ENCODE assay signal across 14 cellular contexts in the genomic region with DNA sequence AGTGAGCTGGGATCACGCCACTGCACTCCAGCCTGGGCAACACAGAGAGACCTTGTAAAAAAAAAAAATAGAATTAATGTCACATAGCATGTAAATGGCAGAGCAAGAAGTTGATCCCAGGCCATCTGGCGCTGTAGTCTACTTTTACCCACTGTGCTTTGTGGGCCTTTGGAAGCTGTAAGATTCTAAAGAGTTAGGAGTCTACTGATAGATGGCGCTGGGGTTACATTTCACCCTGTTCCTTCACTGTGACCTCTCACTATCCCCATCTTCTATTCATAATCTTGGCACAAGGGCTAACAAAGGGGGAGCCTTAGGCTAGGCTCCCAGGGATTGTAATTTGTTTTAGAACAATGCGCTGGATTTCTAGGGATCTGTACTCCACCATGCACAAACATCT. TPM values are rescaled to one million over a fixed set of nuclear protein-coding genes. Genes with fewer than 3 reads are reported as not detected.
DNase-seq lines count a peak whose midpoint lies in the region; ATAC-seq and TF ChIP-seq lines count a peak whose summit lies in the region.
"Had no signal": no experiment of that assay in that cellular context is flagged by ENCODE, and none has a peak within 500 bp of the region (broad histone marks: within the 10 kb centered on the region; RNA-seq: fewer than 3 reads in every experiment).

No MANE protein-coding gene starts in this region.

- H3K27me3 ChIP-seq in adrenal gland: no peaks in the 10 kb centered on the region
- H3K27me3 ChIP-seq: BLaER1 treated with 17β-estradiol and CSF1 and Interleukin-3, amounts not matched to agents 10 nM and 100 nM had no signal

- H3K36me3 Mint-ChIP-seq in activated naive CD4-positive, alpha-beta T cell treated with anti-CD3 and anti-CD28 coated beads for 36 hours (ENCODE audit: low read depth): no peaks in the 10 kb centered on the region
- H3K36me3 Mint-ChIP-seq in activated T-helper 17 cell treated with anti-CD3 and anti-CD28 coated beads, Interleukin-2, amount 50 U/mL, for 72 hours (ENCODE audit: low read depth): no peaks in the 10 kb centered on the region
- no peaks in the 10 kb centered on the region for H3K36me3 Mint-ChIP-seq in naive thymus-derived CD8-positive, alpha-beta T cell
- H3K36me3 Mint-ChIP-seq: type B pancreatic cell had no signal

- H3K27me3 Mint-ChIP-seq in activated naive CD4-positive, alpha-beta T cell treated with anti-CD3 and anti-CD28 coated beads for 36 hours (ENCODE audit: low read depth): no peaks in the 10 kb centered on the region
- H3K27me3 Mint-ChIP-seq in activated T-helper 17 cell treated with anti-CD3 and anti-CD28 coated beads, Interleukin-2, amount 50 U/mL, for 72 hours: no peaks in the 10 kb centered on the region
- H3K27me3 Mint-ChIP-seq in naive thymus-derived CD8-positive, alpha-beta T cell: no peaks in the 10 kb centered on the region

- CTCF ChIA-PET in activated naive CD4-positive, alpha-beta T cell treated with anti-CD3 and anti-CD28 coated beads for 36 hours (lab: Charles Lee): interaction anchor here (0.5 to 2.3 kb wide), 4 partner anchors 27 to 244 kb away, joined by 4 to 17 read pairs (median 4); no protein-coding TSS in a partner anchor

- intact Hi-C loops in activated naive CD4-positive, alpha-beta T cell treated with anti-CD3 and anti-CD28 coated beads for 36 hours (cut with micrococcal nuclease): loop anchor here (1.0 kb wide), 1 partner anchor 201 kb away; no protein-coding TSS in a partner anchor
- intact Hi-C loops in adrenal gland (cut with DNase I): no loop called here

- H3K9me3 Mint-ChIP-seq in activated naive CD4-positive, alpha-beta T cell treated with anti-CD3 and anti-CD28 coated beads for 36 hours: peaks cover 2% of the 10 kb centered on the region
- no peaks in the 10 kb centered on the region for H3K9me3 Mint-ChIP-seq in activated T-helper 17 cell treated with anti-CD3 and anti-CD28 coated beads, Interleukin-2, amount 50 U/mL, for 72 hours
- H3K9me3 Mint-ChIP-seq in naive thymus-derived CD8-positive, alpha-beta T cell: peaks cover 0 to 6% (median 0%) of the 10 kb centered on the region in 9 donors
- H3K9me3 Mint-ChIP-seq: effector memory CD8-positive, alpha-beta T cell; type B pancreatic cell had no signal

- 71 to 83% (median 77%) methylated on average over 4 of the region's 4 CpGs for WGBS in adrenal gland, 4 donors

- H3K36me3 ChIP-seq in adrenal gland (replicated peaks in 1 of 2): no peaks in the 10 kb centered on the region
- H3K36me3 ChIP-seq: BLaER1 treated with 17β-estradiol and CSF1 and Interleukin-3, amounts not matched to agents 10 nM and 100 nM had no signal

- H3K9me3 ChIP-seq in adrenal gland (replicated peaks in 1 of 3): no peaks in the 10 kb centered on the region
- H3K9me3 ChIP-seq: BLaER1 treated with 17β-estradiol and CSF1 and Interleukin-3, amounts not matched to agents 10 nM and 100 nM had no signal

- DNase-seq in activated naive CD4-positive, alpha-beta T cell treated with anti-CD3 and anti-CD28 coated beads for 36 hours: peak; percentile 22
- DNase-seq in activated naive CD4-positive, alpha-beta T cell treated with anti-CD3 and anti-CD28 coated beads, Interleukin-2, amount 50 U/mL, for 16 hours: no peak
- DNase-seq in KBM-7 (peak; percentile 37), NCI-H2107 (lab: John Stamatoyannopoulos, UW) (no peak), adrenal gland (no peak)
- peak in 2 of 10 donors; percentile 5 to 23 for DNase-seq in naive thymus-derived CD8-positive, alpha-beta T cell
- DNase-seq: activated T-cell treated with anti-CD3 and anti-CD28 coated beads for 4 hours; effector memory CD8-positive, alpha-beta T cell; NCI-H1105 had no signal

- H3K4me3 ChIP-seq in adrenal gland: no peak overlapping the region
- H3K4me3 ChIP-seq: BLaER1 treated with 17β-estradiol and CSF1 and Interleukin-3, amounts not matched to agents 10 nM and 100 nM had no signal

- H3K27ac ChIP-seq in adrenal gland: no peak overlapping the region

- H3K4me1 ChIP-seq in adrenal gland (replicated peaks in 1 of 2): no peaks in the 10 kb centered on the region

- in situ Hi-C loops in KBM-7 (cut with MboI; ENCODE audit: low pct_unique_long_range_greater_than_20kb, low sequenced_read_pairs): no loop called here

- no peak overlapping the region for H3K27ac Mint-ChIP-seq in activated naive CD4-positive, alpha-beta T cell treated with anti-CD3 and anti-CD28 coated beads for 36 hours
- no peak overlapping the region for H3K27ac Mint-ChIP-seq in activated T-helper 17 cell treated with anti-CD3 and anti-CD28 coated beads, Interleukin-2, amount 50 U/mL, for 72 hours
- H3K27ac Mint-ChIP-seq in naive thymus-derived CD8-positive, alpha-beta T cell: no peak overlapping the region
- H3K27ac Mint-ChIP-seq: effector memory CD8-positive, alpha-beta T cell; type B pancreatic cell had no signal

- no peak for TF ChIP-seq POLR2A in adrenal gland (IDR thresholded peaks at IDR 0.05)

- no peak for TF ChIP-seq CTCF in adrenal gland (IDR thresholded peaks at IDR 0.05)

- H3K4me1 Mint-ChIP-seq in activated naive CD4-positive, alpha-beta T cell treated with anti-CD3 and anti-CD28 coated beads for 36 hours (ENCODE audit: low read depth): peaks cover 12% of the 10 kb centered on the region
- H3K4me1 Mint-ChIP-seq in activated T-helper 17 cell treated with anti-CD3 and anti-CD28 coated beads, Interleukin-2, amount 50 U/mL, for 72 hours: no peaks in the 10 kb centered on the region
- H3K4me1 Mint-ChIP-seq in naive thymus-derived CD8-positive, alpha-beta T cell: peaks cover 4 to 30% (median 9%) of the 10 kb centered on the region in 4 donors

- ATAC-seq in activated T-helper 17 cell treated with anti-CD3 and anti-CD28 coated beads, Interleukin-2, amount 50 U/mL, for 72 hours (replicated peaks): peak; percentile 55
- peak; percentile 39 to 50 for ATAC-seq in naive thymus-derived CD8-positive, alpha-beta T cell
- ATAC-seq in GM18861 (IDR thresholded peaks at IDR 0.05; ENCODE audit: unreplicated experiment): no peak
- ATAC-seq: effector memory CD8-positive, alpha-beta T cell had no signal

- H3K4me3 Mint-ChIP-seq in activated naive CD4-positive, alpha-beta T cell treated with anti-CD3 and anti-CD28 coated beads for 36 hours: no peak overlapping the region
- H3K4me3 Mint-ChIP-seq in activated T-helper 17 cell treated with anti-CD3 and anti-CD28 coated beads, Interleukin-2, amount 50 U/mL, for 72 hours: no peak overlapping the region
- no peak overlapping the region for H3K4me3 Mint-ChIP-seq in naive thymus-derived CD8-positive, alpha-beta T cell
- H3K4me3 Mint-ChIP-seq: effector memory CD8-positive, alpha-beta T cell; type B pancreatic cell had no signal

- POLR2A ChIA-PET in naive thymus-derived CD8-positive, alpha-beta T cell (lab: Charles Lee): no interaction called here

RNA-seq across cellular contexts. Expression of a gene that starts 24.4 kb away (rescaled TPM):
- not detected for total RNA-seq in activated naive CD4-positive, alpha-beta T cell treated with anti-CD3 and anti-CD28 coated beads for 36 hours
- total RNA-seq in activated T-helper 17 cell treated with anti-CD3 and anti-CD28 coated beads, Interleukin-2, amount 50 U/mL, for 72 hours: not detected
- under 1 TPM; 0.39 to 0.58 TPM for total RNA-seq in naive thymus-derived CD8-positive, alpha-beta T cell
- under 1 TPM in 2 of 3 donors, not detected in 1; 0.22 to 0.25 TPM for polyA plus RNA-seq in naive thymus-derived CD8-positive, alpha-beta T cell
- 1 to 10 TPM in 1 of 8 donors, under 1 TPM in 1, not detected in 6; 0.43 to 3.3 TPM for total RNA-seq in adrenal gland
- polyA plus RNA-seq in adrenal gland: 1 to 10 TPM in 1 of 3 donors, not detected in 2; 1.5 TPM

RNA-seq across cellular contexts. Expression of a gene that starts 41.8 kb away (rescaled TPM):
- not detected for total RNA-seq in activated naive CD4-positive, alpha-beta T cell treated with anti-CD3 and anti-CD28 coated beads for 36 hours
- not detected for total RNA-seq in activated T-helper 17 cell treated with anti-CD3 and anti-CD28 coated beads, Interleukin-2, amount 50 U/mL, for 72 hours
- total RNA-seq in naive thymus-derived CD8-positive, alpha-beta T cell: not detected
- polyA plus RNA-seq in naive thymus-derived CD8-positive, alpha-beta T cell: not detected
- 10 to 100 TPM in 6 of 8 donors, 1 to 10 TPM in 2; 8.5 to 19.7 (median 14.0) TPM for total RNA-seq in adrenal gland
- polyA plus RNA-seq in adrenal gland: 1 to 10 TPM; 1.8 to 2.5 (median 1.9) TPM
- total RNA-seq: T-helper 2 cell treated with Interferon-gamma antibody and Interleukin-4, amounts not matched to agents 100 ng/mL and 5 ng/mL, for 36 hours had no signal

Comparison
In these comparisons a context has a peak if more than half of its experiments do, and no peak if none do; other contexts are left out.
1. DNase-seq: peak in activated naive CD4-positive, alpha-beta T cell treated with anti-CD3 and anti-CD28 coated beads for 36 hours (single experiment) and KBM-7 (single experiment); none in activated naive CD4-positive, alpha-beta T cell treated with anti-CD3 and anti-CD28 coated beads, Interleukin-2, amount 50 U/mL, for 16 hours (single experiment), NCI-H2107 (single experiment) and adrenal gland (0 of 7).
2. RNA of a gene that starts 41.8 kb away (total RNA-seq): 8.5 to 19.7 TPM in adrenal gland; not detected in naive thymus-derived CD8-positive, alpha-beta T cell, not detected in activated naive CD4-positive, alpha-beta T cell treated with anti-CD3 and anti-CD28 coated beads for 36 hours and not detected in activated T-helper 17 cell treated with anti-CD3 and anti-CD28 coated beads, Interleukin-2, amount 50 U/mL, for 72 hours; every median in the first group is over 4 times any median in the second.